ENCODE assay signal across 12 cellular contexts in the genomic region with DNA sequence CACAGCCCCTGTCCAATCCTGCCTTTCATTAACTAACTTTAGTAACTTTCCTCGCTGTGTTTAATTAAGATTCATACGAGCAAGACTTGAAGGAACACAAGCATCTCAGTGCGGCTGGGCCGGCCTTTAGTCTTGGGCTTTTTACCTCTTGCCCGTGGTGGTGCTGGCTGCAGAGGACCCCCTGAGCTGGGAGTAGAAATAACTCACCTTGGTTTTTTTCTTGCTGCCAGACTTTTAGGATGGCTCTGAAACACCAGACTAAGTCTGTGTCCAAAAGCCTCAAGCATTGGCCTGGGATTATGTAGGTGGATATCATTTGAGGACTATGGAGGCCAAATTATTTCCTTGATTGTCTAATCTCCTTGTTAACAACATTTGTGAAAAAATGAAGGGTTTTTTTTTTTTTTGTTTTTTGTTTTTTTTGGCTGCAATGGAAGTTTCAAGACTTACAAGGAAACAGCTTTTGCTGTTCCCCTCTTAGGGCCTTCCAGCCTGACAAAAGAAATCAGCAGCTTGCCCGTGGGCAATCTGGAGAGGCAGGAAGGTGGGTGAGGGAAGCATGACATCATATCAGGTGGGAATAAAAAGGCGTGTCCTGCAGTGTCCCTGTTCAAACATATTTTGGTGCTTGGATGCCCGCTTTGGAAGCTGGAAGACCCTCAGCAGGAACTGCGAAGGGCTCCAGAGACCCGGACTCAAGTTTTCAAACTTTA. TPM values are rescaled to one million over a fixed set of nuclear protein-coding genes. Genes with fewer than 3 reads are reported as not detected.
"Had no signal": no experiment of that assay in that cellular context is flagged by ENCODE, and none has a peak within 500 bp of the region (broad histone marks: within the 10 kb centered on the region; RNA-seq: fewer than 3 reads in every experiment).

No MANE protein-coding gene starts in this region.

- H3K9me3 Mint-ChIP-seq: activated T-cell treated with anti-CD3 and anti-CD28 coated beads, Interleukin-2, amount 50 U/mL, for 24 hours had no signal

- H3K27me3 Mint-ChIP-seq: activated CD8-positive, alpha-beta memory T cell treated with anti-CD3 and anti-CD28 coated beads, Interleukin-2, amount 10 ng/mL, durations not matched to agents 7 days and 5 days had no signal

- H3K4me1 Mint-ChIP-seq: activated CD8-positive, alpha-beta memory T cell treated with anti-CD3 and anti-CD28 coated beads, Interleukin-2, amount 10 ng/mL, durations not matched to agents 7 days and 5 days; activated naive CD8-positive, alpha-beta T cell treated with anti-CD3 and anti-CD28 coated beads, Interleukin-2, amount 10 ng/mL, durations not matched to agents 7 days and 5 days; stimulated activated effector memory CD8-positive, alpha-beta T cell treated with anti-CD3 and anti-CD28 coated beads, Interleukin-12 subunit alpha, Interleukin-12 subunit beta, amount 100 ng/mL, for 72 hours had no signal

- DNase-seq: activated CD4-positive, alpha-beta T cell treated with anti-CD3 and anti-CD28 coated beads, Interleukin-2, amount 50 U/mL, for 48 hours; activated CD4-positive, CD25-positive, alpha-beta regulatory T cell treated with anti-CD3 and anti-CD28 coated beads, Interleukin-2, amount 50 U/mL, for 72 hours; activated CD8-positive, alpha-beta memory T cell treated with anti-CD3 and anti-CD28 coated beads, Interleukin-2, amount 10 ng/mL, durations not matched to agents 7 days and 5 days; activated gamma-delta T cell; activated naive CD8-positive, alpha-beta T cell treated with anti-CD3 and anti-CD28 coated beads, Interleukin-2, amount 10 ng/mL, durations not matched to agents 7 days and 5 days; effector CD4-positive, alpha-beta T cell; gastrocnemius medialis; right lobe of liver; T-helper 9 cell had no signal

- H3K27ac Mint-ChIP-seq: activated CD8-positive, alpha-beta memory T cell treated with anti-CD3 and anti-CD28 coated beads, Interleukin-2, amount 10 ng/mL, durations not matched to agents 7 days and 5 days; activated naive CD8-positive, alpha-beta T cell treated with anti-CD3 and anti-CD28 coated beads, Interleukin-2, amount 10 ng/mL, durations not matched to agents 7 days and 5 days; activated T-cell treated with anti-CD3 and anti-CD28 coated beads, Interleukin-2, amount 50 U/mL, for 24 hours; stimulated activated effector memory CD8-positive, alpha-beta T cell treated with anti-CD3 and anti-CD28 coated beads, Interleukin-12 subunit alpha, Interleukin-12 subunit beta, amount 100 ng/mL, for 72 hours had no signal

- ATAC-seq: activated CD8-positive, alpha-beta memory T cell treated with anti-CD3 and anti-CD28 coated beads, Interleukin-2, amount 10 ng/mL, durations not matched to agents 7 days and 5 days; gastrocnemius medialis; left lobe of liver; stimulated activated effector memory CD8-positive, alpha-beta T cell treated with anti-CD3 and anti-CD28 coated beads, Interleukin-12 subunit alpha, Interleukin-12 subunit beta, amount 100 ng/mL, for 72 hours had no signal

- H3K36me3 Mint-ChIP-seq: activated CD8-positive, alpha-beta memory T cell treated with anti-CD3 and anti-CD28 coated beads, Interleukin-2, amount 10 ng/mL, durations not matched to agents 7 days and 5 days; activated naive CD8-positive, alpha-beta T cell treated with anti-CD3 and anti-CD28 coated beads, Interleukin-2, amount 10 ng/mL, durations not matched to agents 7 days and 5 days; stimulated activated effector memory CD8-positive, alpha-beta T cell treated with anti-CD3 and anti-CD28 coated beads, Interleukin-12 subunit alpha, Interleukin-12 subunit beta, amount 100 ng/mL, for 72 hours had no signal

- H3K4me3 Mint-ChIP-seq: activated CD8-positive, alpha-beta memory T cell treated with anti-CD3 and anti-CD28 coated beads, Interleukin-2, amount 10 ng/mL, durations not matched to agents 7 days and 5 days; activated naive CD8-positive, alpha-beta T cell treated with anti-CD3 and anti-CD28 coated beads, Interleukin-2, amount 10 ng/mL, durations not matched to agents 7 days and 5 days; activated T-cell treated with anti-CD3 and anti-CD28 coated beads, Interleukin-2, amount 50 U/mL, for 24 hours; stimulated activated effector memory CD8-positive, alpha-beta T cell treated with anti-CD3 and anti-CD28 coated beads, Interleukin-12 subunit alpha, Interleukin-12 subunit beta, amount 100 ng/mL, for 72 hours had no signal

RNA-seq across cellular contexts. Expression of a gene that starts 44.0 kb away (rescaled TPM):
- total RNA-seq: left lobe of liver, right lobe of liver had no signal
